In the genomic region with DNA sequence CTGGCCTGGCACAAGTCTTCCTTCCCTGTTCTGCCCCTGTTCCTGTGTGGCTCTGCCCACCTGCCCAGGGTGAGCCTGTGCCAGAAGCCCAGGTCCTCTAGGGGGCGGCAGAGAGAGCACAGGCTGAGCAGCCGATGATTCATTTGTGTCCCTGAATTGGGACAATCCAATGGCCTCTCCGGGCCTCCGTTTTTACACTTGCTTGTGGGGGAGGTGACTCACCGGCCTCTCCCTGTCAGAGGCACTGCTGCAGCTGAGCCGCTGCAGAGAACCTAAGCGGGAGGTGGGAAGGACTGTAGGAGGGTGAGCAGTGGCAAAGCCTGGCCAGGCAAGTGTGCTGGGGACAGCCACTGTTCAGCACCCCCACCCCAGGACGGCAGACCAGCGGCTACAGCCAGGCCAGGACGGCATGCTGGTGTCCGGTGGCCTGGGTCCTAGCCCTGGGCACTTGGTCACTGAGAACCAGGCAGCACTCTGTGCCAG, we compare ENCODE assay signal across 8 cellular contexts.
DNase-seq lines count a peak whose midpoint lies in the region; ATAC-seq and TF ChIP-seq lines count a peak whose summit lies in the region.

No MANE protein-coding gene starts in this region.

- H3K9me3 Mint-ChIP-seq in CD4-positive, alpha-beta T cell, result no peaks in the 10 kb centered on the region
- H3K9me3 Mint-ChIP-seq in activated CD8-positive, alpha-beta T cell treated with anti-CD3 and anti-CD28 coated beads, Interleukin-2, amount 10 ng/mL, durations not matched to agents 7 days and 5 days (ENCODE audit: insufficient read depth), result no peaks in the 10 kb centered on the region
- H3K9me3 Mint-ChIP-seq in stimulated activated effector memory CD8-positive, alpha-beta T cell treated with anti-CD3 and anti-CD28 coated beads, Interleukin-12 subunit alpha, Interleukin-12 subunit beta, amount 100 ng/mL, for 72 hours, result no peaks in the 10 kb centered on the region

- peak; percentile 45 for TF ChIP-seq CTCF in CD4-positive, alpha-beta T cell (IDR thresholded peaks at IDR 0.05)
- TF ChIP-seq CTCF in epithelial cell of proximal tubule (conservative IDR thresholded peaks at IDR 0.05; ENCODE audit: low read depth, low read length), result peak; percentile 86

- peak overlapping the region; percentile 45 for H3K4me3 ChIP-seq in epithelial cell of proximal tubule (ENCODE audit: low read depth, low read length)

- no peak overlapping the region for H3K4me3 Mint-ChIP-seq in CD4-positive, alpha-beta T cell
- no peak overlapping the region for H3K4me3 Mint-ChIP-seq in activated CD8-positive, alpha-beta T cell treated with anti-CD3 and anti-CD28 coated beads, Interleukin-2, amount 10 ng/mL, durations not matched to agents 7 days and 5 days
- H3K4me3 Mint-ChIP-seq in stimulated activated effector memory CD8-positive, alpha-beta T cell treated with anti-CD3 and anti-CD28 coated beads, Interleukin-12 subunit alpha, Interleukin-12 subunit beta, amount 100 ng/mL, for 72 hours, result no peak overlapping the region

- peak; percentile 32 for ATAC-seq in CD4-positive, alpha-beta T cell (ENCODE audit: poor library complexity)
- ATAC-seq in GM19467 (IDR thresholded peaks at IDR 0.05; ENCODE audit: unreplicated experiment), result peak; percentile 60
- ATAC-seq in HG03575 (IDR thresholded peaks at IDR 0.05; ENCODE audit: extremely low read depth, insufficient number of reproducible peaks, low FRiP score, unreplicated experiment), result peak; percentile 44
- peak; percentile 84 for ATAC-seq in activated CD8-positive, alpha-beta T cell treated with anti-CD3 and anti-CD28 coated beads, Interleukin-2, amount 10 ng/mL, durations not matched to agents 7 days and 5 days
- peak; percentile 78 for ATAC-seq in stimulated activated effector memory CD8-positive, alpha-beta T cell treated with anti-CD3 and anti-CD28 coated beads, Interleukin-12 subunit alpha, Interleukin-12 subunit beta, amount 100 ng/mL, for 72 hours

- no peaks in the 10 kb centered on the region for H3K36me3 Mint-ChIP-seq in CD4-positive, alpha-beta T cell (ENCODE audit: low read depth)
- no peaks in the 10 kb centered on the region for H3K36me3 Mint-ChIP-seq in activated CD8-positive, alpha-beta T cell treated with anti-CD3 and anti-CD28 coated beads, Interleukin-2, amount 10 ng/mL, durations not matched to agents 7 days and 5 days (ENCODE audit: low read depth)
- H3K36me3 Mint-ChIP-seq in stimulated activated effector memory CD8-positive, alpha-beta T cell treated with anti-CD3 and anti-CD28 coated beads, Interleukin-12 subunit alpha, Interleukin-12 subunit beta, amount 100 ng/mL, for 72 hours, result no peaks in the 10 kb centered on the region

- H3K27ac ChIP-seq in CD4-positive, alpha-beta T cell (ENCODE audit: low read depth, low read length), result no peak overlapping the region

- H3K4me1 Mint-ChIP-seq in CD4-positive, alpha-beta T cell (ENCODE audit: low read depth), result no peaks in the 10 kb centered on the region
- no peaks in the 10 kb centered on the region for H3K4me1 Mint-ChIP-seq in activated CD8-positive, alpha-beta T cell treated with anti-CD3 and anti-CD28 coated beads, Interleukin-2, amount 10 ng/mL, durations not matched to agents 7 days and 5 days (ENCODE audit: low read depth)
- H3K4me1 Mint-ChIP-seq in stimulated activated effector memory CD8-positive, alpha-beta T cell treated with anti-CD3 and anti-CD28 coated beads, Interleukin-12 subunit alpha, Interleukin-12 subunit beta, amount 100 ng/mL, for 72 hours, result no peaks in the 10 kb centered on the region

- intact Hi-C loops in CD4-positive, alpha-beta T cell (cut with DNase I, micrococcal nuclease), result no loop called here

- H3K27me3 ChIP-seq in CD4-positive, alpha-beta T cell (ENCODE audit: control insufficient read depth, insufficient read depth, low read length), result no peaks in the 10 kb centered on the region

- POLR2A ChIA-PET in CD4-positive, alpha-beta T cell (lab: Charles Lee), result no interaction called here
- POLR2A ChIA-PET in activated CD8-positive, alpha-beta T cell treated with anti-CD3 and anti-CD28 coated beads, Interleukin-2, amount 10 ng/mL, durations not matched to agents 7 days and 5 days (lab: Charles Lee), result no interaction called here

- CTCF ChIA-PET in CD4-positive, alpha-beta T cell (lab: Charles Lee), result no interaction called here
- CTCF ChIA-PET in activated CD8-positive, alpha-beta T cell treated with anti-CD3 and anti-CD28 coated beads, Interleukin-2, amount 10 ng/mL, durations not matched to agents 7 days and 5 days (lab: Charles Lee), result no interaction called here

- no peaks in the 10 kb centered on the region for H3K9me3 ChIP-seq in CD4-positive, alpha-beta T cell (ENCODE audit: control insufficient read depth, low read length)

- peaks cover 14% of the 10 kb centered on the region for H3K27me3 Mint-ChIP-seq in CD4-positive, alpha-beta T cell
- H3K27me3 Mint-ChIP-seq in activated CD8-positive, alpha-beta T cell treated with anti-CD3 and anti-CD28 coated beads, Interleukin-2, amount 10 ng/mL, durations not matched to agents 7 days and 5 days (ENCODE audit: low read depth), result no peaks in the 10 kb centered on the region

- no peak overlapping the region for H3K27ac Mint-ChIP-seq in CD4-positive, alpha-beta T cell
- no peak overlapping the region for H3K27ac Mint-ChIP-seq in activated CD8-positive, alpha-beta T cell treated with anti-CD3 and anti-CD28 coated beads, Interleukin-2, amount 10 ng/mL, durations not matched to agents 7 days and 5 days
- H3K27ac Mint-ChIP-seq in stimulated activated effector memory CD8-positive, alpha-beta T cell treated with anti-CD3 and anti-CD28 coated beads, Interleukin-12 subunit alpha, Interleukin-12 subunit beta, amount 100 ng/mL, for 72 hours, result no peak overlapping the region

- DNase-seq in CD4-positive, alpha-beta T cell, result peak in 9 of 10 experiments; percentile 10 to 47 (median 18)
- DNase-seq in NCI-H774 (lab: John Stamatoyannopoulos, UW) (peak; percentile 77), epithelial cell of proximal tubule (ENCODE audit: low read depth) (peak; percentile 52), myocyte (ENCODE audit: low read depth) (peak; percentile 85)
- peak; percentile 68 for DNase-seq in activated CD8-positive, alpha-beta T cell treated with anti-CD3 and anti-CD28 coated beads, Interleukin-2, amount 10 ng/mL, durations not matched to agents 7 days and 5 days
- DNase-seq in stimulated activated effector memory CD8-positive, alpha-beta T cell treated with anti-CD3 and anti-CD28 coated beads, Interleukin-12 subunit alpha, Interleukin-12 subunit beta, amount 100 ng/mL, for 72 hours (ENCODE audit: low spot score in 2 of 2), result peak; percentile 54 to 86

Comparison
In these comparisons a context has a peak if more than half of its experiments do, and no peak if none do; other contexts are left out.
1. ATAC-seq: peak in every context shown above with its lines; median percentile 84 in activated CD8-positive, alpha-beta T cell treated with anti-CD3 and anti-CD28 coated beads, Interleukin-2, amount 10 ng/mL, durations not matched to agents 7 days and 5 days; 78 in stimulated activated effector memory CD8-positive, alpha-beta T cell treated with anti-CD3 and anti-CD28 coated beads, Interleukin-12 subunit alpha, Interleukin-12 subunit beta, amount 100 ng/mL, for 72 hours; 60 in GM19467; 44 in HG03575; 32 in CD4-positive, alpha-beta T cell.
2. DNase-seq: peak in every context shown above with its lines; median percentile 85 in myocyte; 77 in NCI-H774; 70 in stimulated activated effector memory CD8-positive, alpha-beta T cell treated with anti-CD3 and anti-CD28 coated beads, Interleukin-12 subunit alpha, Interleukin-12 subunit beta, amount 100 ng/mL, for 72 hours; 68 in activated CD8-positive, alpha-beta T cell treated with anti-CD3 and anti-CD28 coated beads, Interleukin-2, amount 10 ng/mL, durations not matched to agents 7 days and 5 days; 52 in epithelial cell of proximal tubule; 18 in CD4-positive, alpha-beta T cell.